14 cellular contexts compared by ENCODE assay signal in genomic region chr1:82323144-82323543, GRCh38.
DNase-seq lines count a peak whose midpoint lies in the region; ATAC-seq and TF ChIP-seq lines count a peak whose summit lies in the region.
"Had no signal": no experiment of that assay in that cellular context is flagged by ENCODE, and none has a peak within 500 bp of the region (broad histone marks: within the 10 kb centered on the region; RNA-seq: fewer than 3 reads in every experiment).

No MANE protein-coding gene starts in this region.

- no peaks in the 10 kb centered on the region for H3K9me3 Mint-ChIP-seq in activated naive CD4-positive, alpha-beta T cell treated with anti-CD3 and anti-CD28 coated beads, Interleukin-2, amount 50 U/mL, for 72 hours
- no peaks in the 10 kb centered on the region for H3K9me3 Mint-ChIP-seq in CD4-positive, alpha-beta T cell

- no peak for TF ChIP-seq EP300 in transverse colon (IDR thresholded peaks at IDR 0.05; ENCODE audit: low read depth)

- DNase-seq in NCI-H146 (lab: John Stamatoyannopoulos, UW): peak; percentile 29
- no peak for DNase-seq in NCI-H146 treated with DMSO at 0.1 percent for 48 hours (lab: John Stamatoyannopoulos, UW; ENCODE audit: unreplicated experiment)
- DNase-seq in NCI-H748 (lab: John Stamatoyannopoulos, UW; ENCODE audit: unreplicated experiment): peak; percentile 50
- no peak for DNase-seq in activated naive CD4-positive, alpha-beta T cell treated with anti-CD3 and anti-CD28 coated beads, Interleukin-2, amount 50 U/mL, for 72 hours (ENCODE audit: low spot score in 2 of 2)
- DNase-seq in transverse colon: no peak
- no peak for DNase-seq in CD4-positive, alpha-beta T cell
- DNase-seq: GOT3, MG63, NCI-H524 treated with DMSO at 0.1 percent for 48 hours, T-helper 9 cell had no signal

- no peak overlapping the region for H3K4me3 ChIP-seq in HEK293 (ENCODE audit: low read depth, low read length)
- H3K4me3 ChIP-seq in transverse colon: no peak overlapping the region
- H3K4me3 ChIP-seq: BLaER1, MG63 had no signal

- H3K27ac ChIP-seq in HEK293 (ENCODE audit: extremely low read depth, low read depth, low read length) (no peak overlapping the region), VCaP (peak overlapping the region; percentile 15; the same call in 1 of the 2 replicates), transverse colon (no peak overlapping the region)
- no peak overlapping the region for H3K27ac ChIP-seq in CD4-positive, alpha-beta T cell (ENCODE audit: low read depth, low read length)
- H3K27ac ChIP-seq: BLaER1, KMS-11 had no signal

- no peak overlapping the region for H3K27ac Mint-ChIP-seq in activated naive CD4-positive, alpha-beta T cell treated with anti-CD3 and anti-CD28 coated beads, Interleukin-2, amount 50 U/mL, for 72 hours
- no peak overlapping the region for H3K27ac Mint-ChIP-seq in CD4-positive, alpha-beta T cell

- H3K4me3 Mint-ChIP-seq in CD4-positive, alpha-beta T cell: no peak overlapping the region

- H3K27me3 Mint-ChIP-seq in CD4-positive, alpha-beta T cell: no peaks in the 10 kb centered on the region

- H3K4me1 Mint-ChIP-seq in CD4-positive, alpha-beta T cell (ENCODE audit: low read depth): no peaks in the 10 kb centered on the region

- H3K36me3 Mint-ChIP-seq in activated naive CD4-positive, alpha-beta T cell treated with anti-CD3 and anti-CD28 coated beads, Interleukin-2, amount 50 U/mL, for 72 hours: no peaks in the 10 kb centered on the region
- no peaks in the 10 kb centered on the region for H3K36me3 Mint-ChIP-seq in CD4-positive, alpha-beta T cell (ENCODE audit: low read depth)

- no peak for TF ChIP-seq POLR2A in transverse colon (IDR thresholded peaks at IDR 0.05)

- no peaks in the 10 kb centered on the region for H3K27me3 ChIP-seq in transverse colon
- H3K27me3 ChIP-seq in CD4-positive, alpha-beta T cell (ENCODE audit: control insufficient read depth, insufficient read depth, low read length): no peaks in the 10 kb centered on the region
- H3K27me3 ChIP-seq: BLaER1, MG63 had no signal

- POLR2A ChIA-PET in HEK293 (lab: Yijun Ruan, JAX): no interaction called here
- POLR2A ChIA-PET in CD4-positive, alpha-beta T cell (lab: Charles Lee): no interaction called here

- intact Hi-C loops in transverse colon (cut with DNase I; ENCODE audit: low total_unique reads): no loop called here
- intact Hi-C loops in CD4-positive, alpha-beta T cell (cut with DNase I, micrococcal nuclease): no loop called here

- CTCF ChIA-PET in HEK293 (lab: Yijun Ruan, JAX): no interaction called here
- CTCF ChIA-PET in CD4-positive, alpha-beta T cell (lab: Charles Lee): no interaction called here

- H3K9me3 ChIP-seq in HEK293 (ENCODE audit: control insufficient read depth, insufficient read depth, low read depth, low read length) (no peaks in the 10 kb centered on the region), transverse colon (no peaks in the 10 kb centered on the region)
- H3K9me3 ChIP-seq in CD4-positive, alpha-beta T cell (ENCODE audit: control insufficient read depth, low read length): no peaks in the 10 kb centered on the region
- H3K9me3 ChIP-seq: BLaER1, MG63 had no signal

- TF ChIP-seq CTCF in HEK293 (tag by site-specific recombination; IDR thresholded peaks at IDR 0.05): no peak
- TF ChIP-seq CTCF in VCaP (conservative IDR thresholded peaks at IDR 0.05): no peak
- TF ChIP-seq CTCF in transverse colon (IDR thresholded peaks at IDR 0.05): no peak
- no peak for TF ChIP-seq CTCF in CD4-positive, alpha-beta T cell (IDR thresholded peaks at IDR 0.05)

- 0 out of 2 replicates have a peak, but pooled peaks cover 2% of the 10 kb centered on the region for H3K4me1 ChIP-seq in HEK293 (ENCODE audit: control insufficient read depth, insufficient read depth, low read length)
- H3K4me1 ChIP-seq in transverse colon: no peaks in the 10 kb centered on the region
- H3K4me1 ChIP-seq: BLaER1 had no signal

- WGBS in transverse colon (ENCODE audit: low coverage in 1 of 2), 2 donors: 57 to 60% methylated on average over 3 of the region's 3 CpGs

- H3K36me3 ChIP-seq in HEK293 (ENCODE audit: control insufficient read depth in 2 of 2, insufficient read depth in 1 of 2, low read length in 2 of 2) (no peaks in the 10 kb centered on the region), transverse colon (no peaks in the 10 kb centered on the region)
- H3K36me3 ChIP-seq: BLaER1, MG63 had no signal

- in situ Hi-C loops in transverse colon (cut with MboI; ENCODE audit: low pct_ligation_motif_present in 1 of 4, low pct_unique_long_range_greater_than_20kb in 1 of 4, low sequenced_read_pairs in 3 of 4): no loop called here

- no peak for ATAC-seq in activated naive CD4-positive, alpha-beta T cell treated with anti-CD3 and anti-CD28 coated beads, Interleukin-2, amount 50 U/mL, for 72 hours
- ATAC-seq in CD4-positive, alpha-beta T cell (ENCODE audit: poor library complexity): no peak

TF ChIP-seq in HEK293, 187 proteins besides CTCF, POLR2A, EP300 and RAD21:
- no peak for TF ChIP-seq PRDM2 (tag by site-specific recombination; IDR thresholded peaks at IDR 0.05; ENCODE audit: borderline replicate concordance)
- no peak for TF ChIP-seq SP3 (tag by site-specific recombination; IDR thresholded peaks at IDR 0.05)
- TF ChIP-seq ZNF664 (tag by site-specific recombination; IDR thresholded peaks at IDR 0.05): no peak
- TF ChIP-seq, protein P1, sequence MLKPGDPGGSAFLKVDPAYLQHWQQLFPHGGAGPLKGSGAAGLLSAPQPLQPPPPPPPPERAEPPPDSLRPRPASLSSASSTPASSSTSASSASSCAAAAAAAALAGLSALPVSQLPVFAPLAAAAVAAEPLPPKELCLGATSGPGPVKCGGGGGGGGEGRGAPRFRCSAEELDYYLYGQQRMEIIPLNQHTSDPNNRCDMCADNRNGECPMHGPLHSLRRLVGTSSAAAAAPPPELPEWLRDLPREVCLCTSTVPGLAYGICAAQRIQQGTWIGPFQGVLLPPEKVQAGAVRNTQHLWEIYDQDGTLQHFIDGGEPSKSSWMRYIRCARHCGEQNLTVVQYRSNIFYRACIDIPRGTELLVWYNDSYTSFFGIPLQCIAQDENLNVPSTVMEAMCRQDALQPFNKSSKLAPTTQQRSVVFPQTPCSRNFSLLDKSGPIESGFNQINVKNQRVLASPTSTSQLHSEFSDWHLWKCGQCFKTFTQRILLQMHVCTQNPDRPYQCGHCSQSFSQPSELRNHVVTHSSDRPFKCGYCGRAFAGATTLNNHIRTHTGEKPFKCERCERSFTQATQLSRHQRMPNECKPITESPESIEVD (tag by site-specific recombination; IDR thresholded peaks at IDR 0.05): peak; percentile 63; the same call in 1 of the 2 replicates

Comparison
In these comparisons a context has a peak if more than half of its experiments do, and no peak if none do; other contexts are left out.
1. DNase-seq: peak in NCI-H146 (single experiment) and NCI-H748 (single experiment); none in NCI-H146 treated with DMSO at 0.1 percent for 48 hours (single experiment), activated naive CD4-positive, alpha-beta T cell treated with anti-CD3 and anti-CD28 coated beads, Interleukin-2, amount 50 U/mL, for 72 hours (0 of 2), transverse colon (single experiment) and CD4-positive, alpha-beta T cell (0 of 10).